In the genomic region with DNA sequence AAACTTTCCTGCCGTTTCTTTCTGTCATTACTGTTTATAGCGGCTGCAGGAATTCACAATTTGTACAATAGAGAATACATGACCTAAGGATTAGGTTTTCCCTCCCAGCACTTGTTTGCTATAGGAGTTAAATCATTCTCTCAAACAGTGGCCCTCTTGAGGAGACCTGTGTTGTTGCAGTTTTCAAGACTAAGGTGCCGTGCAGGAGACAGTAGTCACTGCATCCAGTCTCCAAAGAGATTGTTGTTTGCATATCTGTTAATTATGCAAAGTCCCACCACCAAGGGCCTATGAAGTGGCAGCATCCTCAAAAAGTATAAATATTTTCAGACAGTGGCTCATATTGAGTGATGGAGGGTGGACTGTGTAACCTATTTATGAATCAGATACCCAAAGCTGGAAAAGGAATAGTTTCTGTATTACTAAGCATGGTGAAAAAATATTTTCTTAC, we compare ENCODE assay signal across 9 cellular contexts.
A peak's percentile ranks its signal among the peaks of the same experiment; 100 is the strongest.
DNase-seq lines count a peak whose midpoint lies in the region; ATAC-seq and TF ChIP-seq lines count a peak whose summit lies in the region.
"Had no signal": no experiment of that assay in that cellular context is flagged by ENCODE, and none has a peak within 500 bp of the region (broad histone marks: within the 10 kb centered on the region; RNA-seq: fewer than 3 reads in every experiment).

No MANE protein-coding gene starts in this region.

- no peaks in the 10 kb centered on the region for H4K20me1 ChIP-seq in OCI-LY1 (ENCODE audit: insufficient read depth, low read length)

- no peaks in the 10 kb centered on the region for H3K27me3 ChIP-seq in OCI-LY1 (ENCODE audit: insufficient read depth, low read length)
- peaks cover 3 to 12% of the 10 kb centered on the region in 2 donors for H3K27me3 ChIP-seq in duodenal mucosa (ENCODE audit: control insufficient read depth in 1 of 2, insufficient read depth in 2 of 2, low read length in 2 of 2)
- H3K27me3 ChIP-seq in muscle layer of colon (ENCODE audit: control insufficient read depth in 1 of 2, insufficient read depth in 2 of 2, low read length in 2 of 2) = no peaks in the 10 kb centered on the region

- ATAC-seq in HG02798 (IDR thresholded peaks at IDR 0.05; ENCODE audit: poor library complexity, unreplicated experiment) = peak; percentile 45
- no peak for ATAC-seq in HG03095 (IDR thresholded peaks at IDR 0.05; ENCODE audit: unreplicated experiment)
- ATAC-seq in HG02885 (IDR thresholded peaks at IDR 0.05; ENCODE audit: poor library complexity, unreplicated experiment) = no peak

- H3K4me3 ChIP-seq in OCI-LY1 (ENCODE audit: low read depth, low read length, poor library complexity, severe bottlenecking) (no peak overlapping the region), duodenal mucosa (ENCODE audit: low read depth in 1 of 2, low read length in 2 of 2) (peak overlapping the region in 1 of 2 donors; percentile 25), muscle layer of colon (ENCODE audit: low read depth in 1 of 2, low read length in 2 of 2) (peak overlapping the region; percentile 67 to 88)

- H3K9me2 ChIP-seq in OCI-LY1 (ENCODE audit: low read depth, low read length) = no peaks in the 10 kb centered on the region

- no peak overlapping the region for H2AFZ ChIP-seq in OCI-LY1 (ENCODE audit: low read length)

- H3K9me3 ChIP-seq in OCI-LY1 (ENCODE audit: low read length) = no peaks in the 10 kb centered on the region
- H3K9me3 ChIP-seq in duodenal mucosa (ENCODE audit: control insufficient read depth in 1 of 2, low read length in 2 of 2) = no peaks in the 10 kb centered on the region
- H3K9me3 ChIP-seq in muscle layer of colon (ENCODE audit: low read length) = no peaks in the 10 kb centered on the region

- no peaks in the 10 kb centered on the region for H3K79me2 ChIP-seq in OCI-LY1 (ENCODE audit: insufficient read depth, low read length)

- H3K27ac ChIP-seq in OCI-LY1 (ENCODE audit: low read depth, low read length, poor library complexity, severe bottlenecking) (no peak overlapping the region), duodenal mucosa (ENCODE audit: low read depth, low read length) (no peak overlapping the region), muscle layer of colon (ENCODE audit: low read depth, low read length) (peak overlapping the region; percentile 93)

- DNase-seq in NCI-H146 (lab: John Stamatoyannopoulos, UW) (peak; percentile 26), NCI-H146 treated with DMSO at 0.1 percent for 48 hours (lab: John Stamatoyannopoulos, UW; ENCODE audit: unreplicated experiment) (no peak)
- DNase-seq: activated naive CD8-positive, alpha-beta T cell treated with anti-CD3 and anti-CD28 coated beads, Interleukin-2, amount 10 ng/mL, durations not matched to agents 7 days and 5 days had no signal

- no peak overlapping the region for H3K4me2 ChIP-seq in OCI-LY1 (ENCODE audit: low read length)

- H3F3A ChIP-seq in OCI-LY1 (ENCODE audit: insufficient read depth, low read length) = no peaks in the 10 kb centered on the region

- TF ChIP-seq CTCF in OCI-LY1 (IDR thresholded peaks at IDR 0.05; ENCODE audit: low read length) = peak; percentile 30; the same call in 1 of the 2 replicates

- H3K36me3 ChIP-seq in OCI-LY1 (ENCODE audit: insufficient read depth, low read length) (no peaks in the 10 kb centered on the region), duodenal mucosa (ENCODE audit: control insufficient read depth in 1 of 2, insufficient read depth in 2 of 2, low read length in 2 of 2) (no peaks in the 10 kb centered on the region), muscle layer of colon (ENCODE audit: insufficient read depth, low read length) (peaks cover 2% of the 10 kb centered on the region)

- no peaks in the 10 kb centered on the region for H3K4me1 ChIP-seq in OCI-LY1 (ENCODE audit: insufficient read depth, low read length, severe bottlenecking)
- H3K4me1 ChIP-seq in duodenal mucosa (ENCODE audit: control insufficient read depth in 1 of 2, insufficient read depth in 2 of 2, low read length in 2 of 2) = peaks cover 13% of the 10 kb centered on the region in 2 donors
- peaks cover 55% of the 10 kb centered on the region for H3K4me1 ChIP-seq in muscle layer of colon (ENCODE audit: insufficient read depth, low read length)

- H3K9ac ChIP-seq in OCI-LY1 (ENCODE audit: low read length) = no peak overlapping the region
- peak overlapping the region; percentile 23 to 59 for H3K9ac ChIP-seq in duodenal mucosa (ENCODE audit: low read depth in 1 of 2, low read length in 2 of 2)
- H3K9ac ChIP-seq in muscle layer of colon (ENCODE audit: low read length) = peak overlapping the region; percentile 57
